ENCODE assay signal across 8 cellular contexts in genomic region chr3:155854147-155854940, GRCh38. TPM values are rescaled to one million over a fixed set of nuclear protein-coding genes. Genes with fewer than 3 reads are reported as not detected.
DNase-seq lines count a peak whose midpoint lies in the region; TF ChIP-seq lines count a peak whose summit lies in the region.

Gene SLC33A1 (minus strand): TSS chr3:155854427. CDS start chr3:155853997, 430 bp downstream.

- H3K4me1 Mint-ChIP-seq in activated naive CD4-positive, alpha-beta T cell treated with anti-CD3 and anti-CD28 coated beads for 36 hours (ENCODE audit: low read depth) = peaks cover 28% of the 10 kb centered on the region

- DNase-seq in GM03348 (ENCODE audit: low spot score) (peak; percentile 98), HFF-Myc (ENCODE audit: extremely low read depth, low read depth) (peak; percentile 97), NAMALWA (ENCODE audit: low spot score) (peak; percentile 99), SK-N-DZ (ENCODE audit: low spot score) (peak; percentile 100), foreskin melanocyte (peak; percentile 100)
- DNase-seq in activated naive CD4-positive, alpha-beta T cell treated with anti-CD3 and anti-CD28 coated beads for 36 hours = peak; percentile 99

- H3K36me3 ChIP-seq in neuron (ENCODE audit: insufficient read depth, low read length) (no peaks in the 10 kb centered on the region), subcutaneous abdominal adipose tissue (ENCODE audit: control insufficient read depth in 5 of 5, insufficient read depth in 5 of 5, low read length in 5 of 5) (no peaks in the 10 kb centered on the region)

- H3K27me3 ChIP-seq in neuron (ENCODE audit: insufficient read depth, low read length) (no peaks in the 10 kb centered on the region), subcutaneous abdominal adipose tissue (ENCODE audit: control insufficient read depth in 5 of 5, insufficient read depth in 4 of 5, low read length in 5 of 5) (peaks cover 0 to 4% (median 0%) of the 10 kb centered on the region in 5 donors)

- H3K9ac ChIP-seq in subcutaneous abdominal adipose tissue (ENCODE audit: low read length in 5 of 5) = peak within 1 kb of the TSS; percentile 84 to 97 (median 96)

- no peaks in the 10 kb centered on the region for H3K9me3 Mint-ChIP-seq in activated naive CD4-positive, alpha-beta T cell treated with anti-CD3 and anti-CD28 coated beads for 36 hours

- peak within 1 kb of the TSS; percentile 98 for H3K4me3 Mint-ChIP-seq in activated naive CD4-positive, alpha-beta T cell treated with anti-CD3 and anti-CD28 coated beads for 36 hours

- peak within 1 kb of the TSS; percentile 99 for H3K27ac Mint-ChIP-seq in activated naive CD4-positive, alpha-beta T cell treated with anti-CD3 and anti-CD28 coated beads for 36 hours

- intact Hi-C loops in activated naive CD4-positive, alpha-beta T cell treated with anti-CD3 and anti-CD28 coated beads for 36 hours (cut with micrococcal nuclease) = loop anchor here (1.0 to 10.0 kb wide), 13 partner anchors 8 to 1530 kb away; partner anchors contain the start of genes C3orf33, CCNL1, DHX36 and GMPS

- no peak for TF ChIP-seq CTCF in HFF-Myc (IDR thresholded peaks at IDR 0.05; ENCODE audit: low read depth, low read length, missing control alignments)

- H3K27ac ChIP-seq in subcutaneous abdominal adipose tissue (ENCODE audit: low read depth, low read length) = peak within 1 kb of the TSS; percentile 96

- CTCF ChIA-PET in activated naive CD4-positive, alpha-beta T cell treated with anti-CD3 and anti-CD28 coated beads for 36 hours (lab: Charles Lee) = interaction anchor here (2.3 to 3.7 kb wide), 2 partner anchors 16 to 48 kb away, joined by 6 to 32 read pairs; partner anchors contain the start of genes C3orf33 and GMPS

- H3K9me3 ChIP-seq in neuron (ENCODE audit: low read length) = no peaks in the 10 kb centered on the region
- no peaks in the 10 kb centered on the region for H3K9me3 ChIP-seq in subcutaneous abdominal adipose tissue (ENCODE audit: control insufficient read depth in 5 of 5, low read length in 5 of 5)

- peak within 1 kb of the TSS; percentile 74 for H2AFZ ChIP-seq in neuron (ENCODE audit: low read depth, low read length)

- H3K4me1 ChIP-seq in neuron (ENCODE audit: insufficient read depth, low read length) = peaks cover 24% of the 10 kb centered on the region
- peaks cover 16 to 47% (median 41%) of the 10 kb centered on the region in 5 donors for H3K4me1 ChIP-seq in subcutaneous abdominal adipose tissue (ENCODE audit: control insufficient read depth in 5 of 5, insufficient read depth in 5 of 5, low read length in 5 of 5)

- H3K36me3 Mint-ChIP-seq in activated naive CD4-positive, alpha-beta T cell treated with anti-CD3 and anti-CD28 coated beads for 36 hours (ENCODE audit: low read depth) = peaks cover 22% of the 10 kb centered on the region

- no peaks in the 10 kb centered on the region for H3K27me3 Mint-ChIP-seq in activated naive CD4-positive, alpha-beta T cell treated with anti-CD3 and anti-CD28 coated beads for 36 hours (ENCODE audit: low read depth)

- H3K4me3 ChIP-seq in HFF-Myc (replicated peaks; ENCODE audit: low read depth, low read length) (peak within 1 kb of the TSS; percentile 70), neuron (ENCODE audit: low read length) (peak within 1 kb of the TSS; percentile 79), subcutaneous abdominal adipose tissue (ENCODE audit: low read depth in 1 of 5, low read length in 5 of 5) (peak within 1 kb of the TSS; percentile 84 to 99 (median 94))

RNA-seq across cellular contexts. Expression of gene SLC33A1, which starts in this region (rescaled TPM):
- 18.6 and 19.9 TPM in 2 replicates for polyA plus RNA-seq in SK-N-DZ (2014; cell fraction: cytosol; rRNA removed)
- polyA plus RNA-seq in SK-N-DZ (2014; cell fraction: nucleus; rRNA removed) = 18.8 and 23.9 TPM in 2 replicates
- total RNA-seq in activated naive CD4-positive, alpha-beta T cell treated with anti-CD3 and anti-CD28 coated beads for 36 hours = 10 to 100 TPM; 14.7 to 15.2 TPM

Comparison
In these comparisons a context has a peak if more than half of its experiments do, and no peak if none do; other contexts are left out.
1. Peak in every context shown above with its lines: DNase-seq, H3K4me3 ChIP-seq and H3K27ac ChIP-seq.